24 cellular contexts compared by ENCODE assay signal in genomic region chr18:43574974-43575373, GRCh38.
"Had no signal": no experiment of that assay in that cellular context is flagged by ENCODE, and none has a peak within 500 bp of the region (broad histone marks: within the 10 kb centered on the region; RNA-seq: fewer than 3 reads in every experiment).

No MANE protein-coding gene starts in this region.

- H3K27ac ChIP-seq: epithelial cell of prostate, gastroesophageal sphincter, left ventricle myocardium inferior, sigmoid colon, testis, uterus had no signal

- H3K27me3 ChIP-seq: gastroesophageal sphincter, sigmoid colon, testis, uterus had no signal

- H3K36me3 ChIP-seq: gastroesophageal sphincter, left ventricle myocardium inferior, sigmoid colon, uterus had no signal

- H3K4me3 ChIP-seq: gastroesophageal sphincter, left ventricle myocardium inferior, sigmoid colon, smooth muscle cell, testis, uterus had no signal

- H3K9me3 ChIP-seq: gastroesophageal sphincter, left ventricle myocardium inferior, sigmoid colon, testis, uterus had no signal

- H3K4me2 ChIP-seq: smooth muscle cell had no signal

- DNase-seq: activated B cell treated with CpG ODN at 0.5 μM for 24 hours; activated CD4-positive, alpha-beta T cell treated with anti-CD3 and anti-CD28 coated beads for 36 hours; activated CD4-positive, alpha-beta T cell treated with anti-CD3 and anti-CD28 coated beads, Interleukin-2, amount 50 U/mL, for 4 hours; activated CD8-positive, alpha-beta memory T cell treated with anti-CD3 and anti-CD28 coated beads for 24 hours; activated CD8-positive, alpha-beta memory T cell treated with anti-CD3 and anti-CD28 coated beads, Interleukin-2, amount 50 U/mL, for 4 hours; activated naive CD8-positive, alpha-beta T cell treated with anti-CD3 and anti-CD28 coated beads for 36 hours; activated T-cell treated with anti-CD3 and anti-CD28 coated beads, Interleukin-2, amount 50 U/mL, for 24 hours; central memory CD4-positive, alpha-beta T cell; cortex of kidney; head of caudate nucleus; hypothalamus; left ventricle myocardium inferior; naive thymus-derived CD4-positive, alpha-beta T cell; occipital lobe; sigmoid colon; stimulated activated CD4-positive, alpha-beta T cell treated with anti-CD3 and anti-CD28 coated beads, Interleukin-15, amount 100 ng/mL, for 24 hours; stimulated activated CD8-positive, alpha-beta memory T cell treated with anti-CD3 and anti-CD28 coated beads, Interleukin-4, amount 100 ng/mL, for 48 hours; stimulated activated naive B cell treated with anti-CD40 and anti-IgM and Interleukin-4, amounts not matched to agents 10 μg/mL and 1 μg/mL and 100 μg/mL, for 72 hours; testis; trophoblast cell; uterus had no signal

- H3K4me1 ChIP-seq: left ventricle myocardium inferior, testis, uterus had no signal
